Comparison of ENCODE assay signal across 8 cellular contexts in genomic region chr1:154974808-154975408, GRCh38. TPM values are rescaled to one million over a fixed set of nuclear protein-coding genes. Genes with fewer than 3 reads are reported as not detected.
A peak's percentile ranks its signal among the peaks of the same experiment; 100 is the strongest.
DNase-seq lines count a peak whose midpoint lies in the region; TF ChIP-seq lines count a peak whose summit lies in the region.

No MANE protein-coding gene starts in this region.

- H3K4me2 ChIP-seq in neural cell (ENCODE audit: low read length) = peak overlapping the region; percentile 87

- H3K4me3 ChIP-seq in H7 (ENCODE audit: insufficient read depth, low read depth, low read length) = peak overlapping the region; percentile 96
- peak overlapping the region; percentile 69 to 92 for H3K4me3 ChIP-seq in foreskin fibroblast (ENCODE audit: low read depth in 1 of 2, low read length in 2 of 2)
- H3K4me3 ChIP-seq in neural cell (ENCODE audit: low read length) = peak overlapping the region; percentile 83
- peak overlapping the region; percentile 64 to 70 (median 68) for H3K4me3 ChIP-seq in stomach

- no peaks in the 10 kb centered on the region for H3K9me2 ChIP-seq in neural cell (ENCODE audit: insufficient read depth, low read length)

- 0 to 2% (median 0%) methylated on average over 30 of the region's 30 CpGs for WGBS in stomach, 5 donors

- H3F3A ChIP-seq in neural cell (ENCODE audit: insufficient read depth, low read length, poor library complexity, severe bottlenecking) = peaks cover 3% of the 10 kb centered on the region

- H3K27ac ChIP-seq in neural cell (ENCODE audit: low read length) (peak overlapping the region; percentile 44), stomach (peak overlapping the region; percentile 89 to 100 (median 99))

- H3K79me2 ChIP-seq in neural cell (replicated peaks; ENCODE audit: insufficient read depth, low read length) = peaks cover 26% of the 10 kb centered on the region

- TF ChIP-seq EP300 in neural cell (conservative IDR thresholded peaks at IDR 0.05; ENCODE audit: poor library complexity, severe bottlenecking) (no peak), stomach (IDR thresholded peaks at IDR 0.05) (no peak)

- peak in 1 of 4 donors; percentile 69 for TF ChIP-seq POLR2A in stomach (IDR thresholded peaks at IDR 0.05)

- H3K9ac ChIP-seq in neural cell (ENCODE audit: low read length) = peak overlapping the region; percentile 60

- H3K36me3 ChIP-seq in H7 (replicated peaks; ENCODE audit: control insufficient read depth, insufficient read depth, low read length) (peaks cover 13% of the 10 kb centered on the region), neural cell (ENCODE audit: insufficient read depth, low read length) (no peaks in the 10 kb centered on the region), stomach (peaks cover 0 to 18% (median 14%) of the 10 kb centered on the region in 4 donors)

- no peaks in the 10 kb centered on the region for H4K20me1 ChIP-seq in neural cell (ENCODE audit: insufficient read depth)

- TF ChIP-seq CTCF in foreskin fibroblast (IDR thresholded peaks at IDR 0.05; ENCODE audit: low read depth, low read length) (no peak), neural cell (IDR thresholded peaks at IDR 0.05; ENCODE audit: poor library complexity, severe bottlenecking) (no peak), stomach (IDR thresholded peaks at IDR 0.05) (no peak)

- peak overlapping the region; percentile 86 for H2AFZ ChIP-seq in neural cell (ENCODE audit: low read depth, low read length)

- H3K9me3 ChIP-seq in neural cell (ENCODE audit: low read length) (no peaks in the 10 kb centered on the region), stomach (no peaks in the 10 kb centered on the region)

- DNase-seq in ELR (ENCODE audit: low read depth) (peak; percentile 96), H7 (peak; percentile 94), LoVo (ENCODE audit: low spot score) (peak; percentile 98), RPMI7951 (ENCODE audit: low read depth) (peak; percentile 92), foreskin fibroblast (peak; percentile 91 to 97), stomach (peak; percentile 94)
- peak; percentile 92 for DNase-seq in activated T-helper 9 cell treated with anti-CD3 and anti-CD28 coated beads, Interleukin-2, amount 50 U/mL, for 16 hours (ENCODE audit: low read depth)

- intact Hi-C loops in stomach (cut with DNase I; ENCODE audit: low total_unique reads) = no loop called here

- no peaks in the 10 kb centered on the region for H3K27me3 ChIP-seq in H7 (ENCODE audit: control insufficient read depth, insufficient read depth, low read length)
- H3K27me3 ChIP-seq in neural cell (ENCODE audit: insufficient read depth, low read depth, low read length) = no peaks in the 10 kb centered on the region
- H3K27me3 ChIP-seq in stomach = no peaks in the 10 kb centered on the region

- peaks cover 37 to 52% (median 45%) of the 10 kb centered on the region in 4 donors for H3K4me1 ChIP-seq in stomach

- peak; percentile 33 for TF ChIP-seq RAD21 in neural cell (conservative IDR thresholded peaks at IDR 0.05)

TF ChIP-seq in neural cell, 6 proteins besides CTCF, POLR2A, EP300 and RAD21:
- TF ChIP-seq REST (IDR thresholded peaks at IDR 0.05; ENCODE audit: borderline replicate concordance) (peak; percentile 19), TAF1 (IDR thresholded peaks at IDR 0.05; ENCODE audit: low read depth) (peak; percentile 49), POLR2AphosphoS5 (IDR thresholded peaks at IDR 0.05) (no peak), EZH2 (IDR thresholded peaks at IDR 0.05; ENCODE audit: borderline replicate concordance, insufficient read depth, low read length, poor library complexity, severe bottlenecking) (no peak), MXI1 (conservative IDR thresholded peaks at IDR 0.05; ENCODE audit: poor library complexity, severe bottlenecking) (no peak), SMC3 (conservative IDR thresholded peaks at IDR 0.05; ENCODE audit: poor library complexity) (peak; percentile 63)

RNA-seq across cellular contexts. Expression of gene CKS1B, which starts 0.4 kb away (rescaled TPM):
- total RNA-seq in H7 (2014; rRNA removed; shearing (Covaris generic)) = 342 and 347 TPM in 2 replicates
- 344 and 400 TPM in 2 replicates for total RNA-seq in RPMI7951 (2014; rRNA removed; shearing (Covaris generic))
- 22.4 and 29.0 TPM in 2 replicates for polyA plus RNA-seq in neural cell
- 8.8 and 11.6 TPM in 2 replicates for polyA minus RNA-seq in neural cell
- 10 to 100 TPM in 2 of 5 donors, 1 to 10 TPM in 3; 4.7 to 36.1 (median 5.2) TPM for total RNA-seq in stomach
- 10 to 100 TPM; 40.9 to 73.3 (median 63.9) TPM for polyA plus RNA-seq in stomach

RNA-seq across cellular contexts. Expression of gene SHC1, which starts 4.4 kb away (rescaled TPM):
- total RNA-seq in H7 (2014; rRNA removed; shearing (Covaris generic)) = 298 and 333 TPM in 2 replicates
- total RNA-seq in RPMI7951 (2014; rRNA removed; shearing (Covaris generic)) = 111 and 115 TPM in 2 replicates
- polyA plus RNA-seq in neural cell = 4.7 and 9.5 TPM in 2 replicates
- polyA minus RNA-seq in neural cell = 3.2 and 5.8 TPM in 2 replicates
- 10 to 100 TPM; 23.2 to 81.1 (median 59.6) TPM for total RNA-seq in stomach
- 10 to 100 TPM; 43.7 to 58.8 (median 56.1) TPM for polyA plus RNA-seq in stomach

RNA-seq across cellular contexts. Expression of gene FLAD1, which starts 8.2 kb away (rescaled TPM):
- total RNA-seq in H7 (2014; rRNA removed; shearing (Covaris generic)) = 152 and 177 TPM in 2 replicates
- 22.5 and 26.0 TPM in 2 replicates for total RNA-seq in RPMI7951 (2014; rRNA removed; shearing (Covaris generic))
- 68.6 and 79.5 TPM in 2 replicates for polyA plus RNA-seq in neural cell
- 37.5 and 39.2 TPM in 2 replicates for polyA minus RNA-seq in neural cell
- total RNA-seq in stomach = 10 to 100 TPM; 14.1 to 76.5 (median 54.8) TPM
- 10 to 100 TPM; 31.4 to 43.8 (median 40.4) TPM for polyA plus RNA-seq in stomach

RNA-seq across cellular contexts. Expression of gene PYGO2, which starts 13.3 kb away (rescaled TPM):
- 52.6 and 62.8 TPM in 2 replicates for total RNA-seq in H7 (2014; rRNA removed; shearing (Covaris generic))
- 16.1 and 18.4 TPM in 2 replicates for total RNA-seq in RPMI7951 (2014; rRNA removed; shearing (Covaris generic))
- polyA plus RNA-seq in neural cell = 13.4 and 16.6 TPM in 2 replicates
- polyA minus RNA-seq in neural cell = 16.6 and 17.4 TPM in 2 replicates
- total RNA-seq in stomach = 10 to 100 TPM in 4 of 5 donors, 1 to 10 TPM in 1; 8.1 to 75.3 (median 36.2) TPM
- polyA plus RNA-seq in stomach = 10 to 100 TPM; 12.2 to 19.8 (median 16.1) TPM

RNA-seq across cellular contexts. Expression of gene LENEP, which starts 18.5 kb away (rescaled TPM):
- total RNA-seq in H7 (2014; rRNA removed; shearing (Covaris generic)) = 0.21 and 1.00 TPM in 2 replicates
- total RNA-seq in RPMI7951 (2014; rRNA removed; shearing (Covaris generic)) = 1.7 TPM in 1 of 2 replicates, not detected in the other
- 3.9 TPM in 1 of 2 replicates, not detected in the other for polyA plus RNA-seq in neural cell
- polyA minus RNA-seq in neural cell = 1.7 and 2.4 TPM in 2 replicates
- total RNA-seq in stomach = 10 to 100 TPM in 1 of 5 donors, 1 to 10 TPM in 1, not detected in 3; 1.1 to 11.6 TPM
- polyA plus RNA-seq in stomach = not detected

Comparison
In these comparisons a context has a peak if more than half of its experiments do, and no peak if none do; other contexts are left out.
1. Peak in every context shown above with its lines: DNase-seq, H3K4me3 ChIP-seq and H3K27ac ChIP-seq.